ENCODE assay signal across 8 cellular contexts in the genomic region with DNA sequence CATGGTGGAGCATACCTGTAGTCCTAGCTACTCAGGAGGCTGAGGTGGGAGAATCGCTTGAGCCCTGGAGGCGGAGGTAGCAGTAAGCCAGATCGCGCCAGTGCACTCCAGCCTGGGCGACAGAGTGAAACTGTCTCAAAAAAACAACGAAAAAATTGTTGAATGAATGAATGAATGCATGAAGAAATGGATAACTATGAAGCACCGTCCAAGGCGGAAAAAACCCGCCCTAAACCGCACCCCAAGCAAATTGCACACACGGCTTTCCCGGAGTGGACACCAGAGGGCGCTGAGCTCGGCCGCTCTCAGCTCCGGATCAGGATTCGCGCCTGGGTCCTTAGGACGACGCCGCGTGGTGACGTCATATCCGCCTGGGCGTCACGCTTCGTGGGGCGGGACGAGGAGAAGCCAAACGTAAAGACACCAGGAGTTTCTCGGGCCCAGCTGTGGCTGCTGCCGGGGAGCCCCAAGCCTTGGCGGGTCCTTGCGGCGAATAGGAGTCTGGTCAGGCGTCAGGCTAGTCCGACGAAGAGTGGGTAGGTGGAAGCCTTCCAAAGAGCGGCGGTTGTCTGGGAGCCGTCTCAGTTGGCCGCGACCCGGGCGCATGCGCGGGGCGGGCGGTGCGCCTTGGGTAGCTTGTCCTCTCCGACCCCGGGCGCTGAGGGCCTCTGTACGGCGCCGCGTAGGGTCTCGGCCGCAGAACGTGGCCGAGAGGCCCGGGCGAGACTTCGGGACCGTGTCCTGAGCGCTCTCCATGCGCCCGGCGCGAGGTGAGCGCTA. TPM values are rescaled to one million over a fixed set of nuclear protein-coding genes. Genes with fewer than 3 reads are reported as not detected.
DNase-seq lines count a peak whose midpoint lies in the region; ATAC-seq, FAIRE-seq and TF ChIP-seq lines count a peak whose summit lies in the region.

A gene (plus strand): TSS at position 639 of the 780 bp plus-strand sequence. CDS start 11,094 bp downstream, outside the sequence.
A gene (plus strand): TSS at position 364 of the 780 bp plus-strand sequence. CDS start 4,085 bp downstream, outside the sequence.

- DNase-seq in G401 (ENCODE audit: low spot score) (peak; percentile 96), H54 (ENCODE audit: insufficient read length, low spot score) (peak; percentile 86), LoVo (ENCODE audit: low spot score) (peak; percentile 97), RWPE2 (ENCODE audit: low spot score) (peak; percentile 95), fibroblast of mammary gland (ENCODE audit: low read depth) (peak; percentile 98), natural killer cell (peak; percentile 99)
- peak; percentile 98 for DNase-seq in activated T-helper 9 cell treated with anti-CD3 and anti-CD28 coated beads, Interleukin-2, amount 50 U/mL, for 16 hours (ENCODE audit: low read depth)
- peak; percentile 98 for DNase-seq in stimulated activated naive CD4-positive, alpha-beta T cell treated with Interleukin-2 at 50 U/mL for 16 hours (lab: John Stamatoyannopoulos, UW)

- no peaks in the 10 kb centered on the region for H3K36me3 Mint-ChIP-seq in natural killer cell

- peak within 1 kb of the TSS; percentile 77 for H3K4me3 ChIP-seq in RWPE2 (ENCODE audit: severe bottlenecking)
- peak within 1 kb of the TSS; percentile 97 for H3K4me3 ChIP-seq in fibroblast of mammary gland (ENCODE audit: control insufficient read depth, low read depth, low read length)

- H3K27me3 Mint-ChIP-seq in natural killer cell (ENCODE audit: low read depth in 2 of 2) = peaks cover 9 to 17% of the 10 kb centered on the region in 2 donors

- in situ Hi-C loops in G401 (cut with HindIII; ENCODE audit: low sequenced_read_pairs) = loop anchor here (10.0 kb wide), 1 partner anchor 111 kb away; no protein-coding TSS in a partner anchor

- H3K9me3 ChIP-seq in RWPE2 (ENCODE audit: severe bottlenecking) = no peaks in the 10 kb centered on the region

- H3K27ac ChIP-seq in RWPE2 (ENCODE audit: poor library complexity, severe bottlenecking) = peak within 1 kb of the TSS; percentile 74

- intact Hi-C loops in natural killer cell (cut with micrococcal nuclease) = loop anchor here (1.0 to 2.0 kb wide), 6 partner anchors 27 to 226 kb away; a partner anchor contains a TSS

- peaks cover 0 to 2% of the 10 kb centered on the region in 2 donors for H3K9me3 Mint-ChIP-seq in natural killer cell

- H3K4me3 Mint-ChIP-seq in natural killer cell = peak within 1 kb of the TSS; percentile 100

- H3K36me3 ChIP-seq in RWPE2 (ENCODE audit: low read depth) = peaks cover 31% of the 10 kb centered on the region

- peak; percentile 89 for ATAC-seq in RWPE2 (ENCODE audit: low read depth)
- ATAC-seq in natural killer cell = peak; percentile 90 to 97 (median 91)

- peak; percentile 45 for FAIRE-seq in H54 (lab: Jason Lieb, UNC)

- H3K27ac Mint-ChIP-seq in natural killer cell = peak within 1 kb of the TSS; percentile 99

- H3K27me3 ChIP-seq in RWPE2 (ENCODE audit: insufficient read depth, poor library complexity, severe bottlenecking) = no peaks in the 10 kb centered on the region

- TF ChIP-seq POLR2A in H54 (IDR thresholded peaks at IDR 0.05; ENCODE audit: low read depth, low read length) = peak; percentile 72

- H3K4me1 Mint-ChIP-seq in natural killer cell = peaks cover 30 to 32% of the 10 kb centered on the region in 2 donors

- peak; percentile 98 for TF ChIP-seq CTCF in RWPE2 (IDR thresholded peaks at IDR 0.05; ENCODE audit: poor library complexity, severe bottlenecking)
- TF ChIP-seq CTCF in fibroblast of mammary gland (conservative IDR thresholded peaks at IDR 0.05; ENCODE audit: control insufficient read depth, insufficient read depth, low read depth, low read length) = peak; percentile 94
- peak; percentile 96 for TF ChIP-seq CTCF in natural killer cell (IDR thresholded peaks at IDR 0.05)

- peaks cover 3% of the 10 kb centered on the region for H3K4me1 ChIP-seq in RWPE2 (ENCODE audit: insufficient read depth, poor library complexity, severe bottlenecking)

RNA-seq across cellular contexts. Expression of the first gene that starts in this region (rescaled TPM):
- 7.3 and 19.6 TPM in 2 replicates for total RNA-seq in G401 (2014; rRNA removed; shearing (Covaris generic))
- 1 to 10 TPM; 3.3 to 5.5 (median 3.7) TPM for total RNA-seq in natural killer cell

RNA-seq across cellular contexts. Expression of the second gene that starts in this region (rescaled TPM):
- total RNA-seq in G401 (2014; rRNA removed; shearing (Covaris generic)) = 17.0 and 25.1 TPM in 2 replicates
- total RNA-seq in natural killer cell = 10 to 100 TPM; 13.1 to 18.8 (median 17.0) TPM

Comparison
In these comparisons a context has a peak if more than half of its experiments do, and no peak if none do; other contexts are left out.
1. Peak in every context shown above with its lines: DNase-seq, ATAC-seq, H3K4me3 ChIP-seq and H3K27ac ChIP-seq.